1 cellular context compared by ENCODE assay signal in genomic region chr3:41205591-41205990, GRCh38.
A peak's percentile ranks its signal among the peaks of the same experiment; 100 is the strongest.
TF ChIP-seq lines count a peak whose summit lies in the region.

No MANE protein-coding gene starts in this region.

TF ChIP-seq in IMR-90, 13 proteins besides CTCF, POLR2A, EP300 and RAD21:
- peak; percentile 52; the same call in 1 of the 2 replicates for TF ChIP-seq MAFK (IDR thresholded peaks at IDR 0.05; ENCODE audit: low read depth, low read length)
- TF ChIP-seq, protein P1, sequence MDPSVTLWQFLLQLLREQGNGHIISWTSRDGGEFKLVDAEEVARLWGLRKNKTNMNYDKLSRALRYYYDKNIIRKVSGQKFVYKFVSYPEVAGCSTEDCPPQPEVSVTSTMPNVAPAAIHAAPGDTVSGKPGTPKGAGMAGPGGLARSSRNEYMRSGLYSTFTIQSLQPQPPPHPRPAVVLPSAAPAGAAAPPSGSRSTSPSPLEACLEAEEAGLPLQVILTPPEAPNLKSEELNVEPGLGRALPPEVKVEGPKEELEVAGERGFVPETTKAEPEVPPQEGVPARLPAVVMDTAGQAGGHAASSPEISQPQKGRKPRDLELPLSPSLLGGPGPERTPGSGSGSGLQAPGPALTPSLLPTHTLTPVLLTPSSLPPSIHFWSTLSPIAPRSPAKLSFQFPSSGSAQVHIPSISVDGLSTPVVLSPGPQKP (IDR thresholded peaks at IDR 0.05; ENCODE audit: borderline replicate concordance, low read depth, low read length): no peak
TF ChIP-seq in IMR-90: peak in this region for 1.
